Comparison of ENCODE assay signal across 8 cellular contexts in genomic region chr10:74175510-74176379, GRCh38. TPM values are rescaled to one million over a fixed set of nuclear protein-coding genes. Genes with fewer than 3 reads are reported as not detected.
DNase-seq lines count a peak whose midpoint lies in the region; ATAC-seq and TF ChIP-seq lines count a peak whose summit lies in the region.

No MANE protein-coding gene starts in this region.

- H3K27me3 ChIP-seq in ACC112 (ENCODE audit: insufficient read depth, low read length) (no peaks in the 10 kb centered on the region), HUES48 (ENCODE audit: control insufficient read depth, insufficient read depth, low read length) (no peaks in the 10 kb centered on the region), breast epithelium (no peaks in the 10 kb centered on the region)

- H3K36me3 ChIP-seq in ACC112 (ENCODE audit: insufficient read depth, low read length) = no peaks in the 10 kb centered on the region
- H3K36me3 ChIP-seq in HUES48 (ENCODE audit: control insufficient read depth, insufficient read depth, low read length) = no peaks in the 10 kb centered on the region
- no peaks in the 10 kb centered on the region for H3K36me3 ChIP-seq in breast epithelium
- no peaks in the 10 kb centered on the region for H3K36me3 ChIP-seq in mucosa of descending colon (ENCODE audit: low read depth)

- H3K4me3 ChIP-seq in ACC112 (ENCODE audit: low read depth, low read length) (peak overlapping the region; percentile 84), HUES48 (ENCODE audit: low read depth, low read length) (peak overlapping the region; percentile 92), breast epithelium (peak overlapping the region; percentile 82 to 88 (median 86)), mucosa of descending colon (peak overlapping the region; percentile 48)

- intact Hi-C loops in breast epithelium (cut with DNase I; ENCODE audit: low total_unique reads) = no loop called here
- intact Hi-C loops in mucosa of descending colon (cut with DNase I, micrococcal nuclease) = no loop called here

- H3K9ac ChIP-seq in HUES48 (ENCODE audit: low read depth, low read length) = peak overlapping the region; percentile 90

- H3K27ac ChIP-seq in ACC112 (ENCODE audit: low read depth, low read length) (peak overlapping the region; percentile 81), HUES48 (ENCODE audit: low read depth, low read length) (peak overlapping the region; percentile 96), breast epithelium (peak overlapping the region; percentile 95 to 96)

- H2AFZ ChIP-seq in ACC112 (ENCODE audit: low read length, unreplicated experiment) = peak overlapping the region; percentile 84

- H3K9me3 ChIP-seq in HUES48 (ENCODE audit: control insufficient read depth, insufficient read depth, low read length) (no peaks in the 10 kb centered on the region), breast epithelium (no peaks in the 10 kb centered on the region), mucosa of descending colon (no peaks in the 10 kb centered on the region)

- DNase-seq in breast epithelium (ENCODE audit: low spot score in 2 of 2) = no peak
- DNase-seq in mucosa of descending colon = no peak
- DNase-seq in COLO829 (ENCODE audit: low spot score) = no peak

- H3K79me2 ChIP-seq in ACC112 (ENCODE audit: control insufficient read depth, insufficient read depth, low read length, unreplicated experiment) = peaks cover 38% of the 10 kb centered on the region

- ATAC-seq in mucosa of descending colon (peak; percentile 1), HG03571 (IDR thresholded peaks at IDR 0.05; ENCODE audit: unreplicated experiment) (no peak), GM18870 (IDR thresholded peaks at IDR 0.05; ENCODE audit: unreplicated experiment) (no peak), HG02884 (IDR thresholded peaks at IDR 0.05; ENCODE audit: unreplicated experiment) (no peak)

- TF ChIP-seq POLR2A in breast epithelium (IDR thresholded peaks at IDR 0.05) = no peak

- peaks cover 25% of the 10 kb centered on the region for H3K4me1 ChIP-seq in ACC112 (ENCODE audit: control insufficient read depth, insufficient read depth, low read length, unreplicated experiment)
- peaks cover 22% of the 10 kb centered on the region for H3K4me1 ChIP-seq in HUES48 (ENCODE audit: control insufficient read depth, insufficient read depth, low read length)
- peaks cover 0 to 7% of the 10 kb centered on the region in 2 donors for H3K4me1 ChIP-seq in breast epithelium
- H3K4me1 ChIP-seq in mucosa of descending colon (ENCODE audit: low read depth) = peaks cover 6% of the 10 kb centered on the region

- TF ChIP-seq CTCF in breast epithelium (IDR thresholded peaks at IDR 0.05) (no peak), mucosa of descending colon (IDR thresholded peaks at IDR 0.05) (no peak)

RNA-seq across cellular contexts. Expression of gene ADK, which starts 24.7 kb away (rescaled TPM):
- 10 to 100 TPM; 27.2 to 50.8 (median 40.0) TPM for total RNA-seq in breast epithelium
- total RNA-seq in mucosa of descending colon = 10 to 100 TPM; 13.8 to 24.0 (median 22.9) TPM

RNA-seq across cellular contexts. Expression of gene AP3M1, which starts 25.1 kb away (rescaled TPM):
- total RNA-seq in breast epithelium (10 to 100 TPM; 22.3 to 38.1 (median 23.2) TPM), mucosa of descending colon (10 to 100 TPM; 25.3 to 36.9 (median 33.7) TPM)
